ENCODE assay signal across 8 cellular contexts in the genomic region with DNA sequence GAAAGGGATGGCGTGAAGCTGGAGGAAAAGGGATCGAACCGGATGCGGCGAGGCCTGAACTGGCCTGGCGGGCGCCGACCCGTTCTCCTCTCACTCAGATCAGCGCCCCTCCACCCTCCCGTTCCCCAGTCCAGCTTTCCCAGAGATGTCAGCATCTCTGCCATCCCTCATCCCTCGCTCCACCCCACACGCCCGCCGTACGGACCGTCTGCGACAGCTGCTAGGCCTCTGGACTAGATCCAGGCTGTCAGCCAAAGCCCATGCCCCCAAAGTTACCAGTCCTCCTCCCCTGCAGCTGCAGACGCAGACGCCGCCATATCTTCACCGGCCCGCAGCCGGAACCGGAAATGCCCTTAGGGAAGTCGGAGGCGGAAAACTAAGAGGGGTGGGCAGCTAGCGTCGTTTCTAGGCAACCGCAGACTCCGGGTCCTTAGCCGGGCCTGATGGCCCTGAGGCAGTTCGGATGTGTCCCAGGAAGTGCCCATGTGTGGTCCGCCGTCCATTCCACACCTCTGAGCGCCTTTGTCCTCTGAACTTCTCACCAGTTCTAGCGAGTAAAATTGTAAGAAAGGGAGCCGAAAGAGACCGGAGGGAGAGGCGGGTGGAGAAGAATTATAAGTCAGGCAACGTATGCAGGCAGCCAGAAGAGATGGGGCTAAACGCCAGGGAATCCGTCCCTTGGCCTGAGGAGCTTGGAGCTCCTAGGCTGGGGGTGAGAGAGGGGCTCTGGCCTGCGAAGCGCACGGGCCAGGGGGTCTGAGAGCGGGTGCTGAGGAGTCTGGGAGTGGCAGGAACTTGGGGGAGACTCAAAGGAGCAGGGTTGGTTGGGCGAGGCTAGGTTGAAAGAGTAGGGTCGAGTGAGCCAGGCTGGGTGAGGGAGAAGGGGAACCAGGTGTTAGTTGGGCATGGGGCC. TPM values are rescaled to one million over a fixed set of nuclear protein-coding genes. Genes with fewer than 3 reads are reported as not detected.
DNase-seq lines count a peak whose midpoint lies in the region; ATAC-seq, FAIRE-seq and TF ChIP-seq lines count a peak whose summit lies in the region.

A gene with protein sequence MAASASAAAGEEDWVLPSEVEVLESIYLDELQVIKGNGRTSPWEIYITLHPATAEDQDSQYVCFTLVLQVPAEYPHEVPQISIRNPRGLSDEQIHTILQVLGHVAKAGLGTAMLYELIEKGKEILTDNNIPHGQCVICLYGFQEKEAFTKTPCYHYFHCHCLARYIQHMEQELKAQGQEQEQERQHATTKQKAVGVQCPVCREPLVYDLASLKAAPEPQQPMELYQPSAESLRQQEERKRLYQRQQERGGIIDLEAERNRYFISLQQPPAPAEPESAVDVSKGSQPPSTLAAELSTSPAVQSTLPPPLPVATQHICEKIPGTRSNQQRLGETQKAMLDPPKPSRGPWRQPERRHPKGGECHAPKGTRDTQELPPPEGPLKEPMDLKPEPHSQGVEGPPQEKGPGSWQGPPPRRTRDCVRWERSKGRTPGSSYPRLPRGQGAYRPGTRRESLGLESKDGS (minus strand): TSS at position 349 of the 913 bp plus-strand sequence. CDS start 32 bp downstream, at position 317.
A gene with protein sequence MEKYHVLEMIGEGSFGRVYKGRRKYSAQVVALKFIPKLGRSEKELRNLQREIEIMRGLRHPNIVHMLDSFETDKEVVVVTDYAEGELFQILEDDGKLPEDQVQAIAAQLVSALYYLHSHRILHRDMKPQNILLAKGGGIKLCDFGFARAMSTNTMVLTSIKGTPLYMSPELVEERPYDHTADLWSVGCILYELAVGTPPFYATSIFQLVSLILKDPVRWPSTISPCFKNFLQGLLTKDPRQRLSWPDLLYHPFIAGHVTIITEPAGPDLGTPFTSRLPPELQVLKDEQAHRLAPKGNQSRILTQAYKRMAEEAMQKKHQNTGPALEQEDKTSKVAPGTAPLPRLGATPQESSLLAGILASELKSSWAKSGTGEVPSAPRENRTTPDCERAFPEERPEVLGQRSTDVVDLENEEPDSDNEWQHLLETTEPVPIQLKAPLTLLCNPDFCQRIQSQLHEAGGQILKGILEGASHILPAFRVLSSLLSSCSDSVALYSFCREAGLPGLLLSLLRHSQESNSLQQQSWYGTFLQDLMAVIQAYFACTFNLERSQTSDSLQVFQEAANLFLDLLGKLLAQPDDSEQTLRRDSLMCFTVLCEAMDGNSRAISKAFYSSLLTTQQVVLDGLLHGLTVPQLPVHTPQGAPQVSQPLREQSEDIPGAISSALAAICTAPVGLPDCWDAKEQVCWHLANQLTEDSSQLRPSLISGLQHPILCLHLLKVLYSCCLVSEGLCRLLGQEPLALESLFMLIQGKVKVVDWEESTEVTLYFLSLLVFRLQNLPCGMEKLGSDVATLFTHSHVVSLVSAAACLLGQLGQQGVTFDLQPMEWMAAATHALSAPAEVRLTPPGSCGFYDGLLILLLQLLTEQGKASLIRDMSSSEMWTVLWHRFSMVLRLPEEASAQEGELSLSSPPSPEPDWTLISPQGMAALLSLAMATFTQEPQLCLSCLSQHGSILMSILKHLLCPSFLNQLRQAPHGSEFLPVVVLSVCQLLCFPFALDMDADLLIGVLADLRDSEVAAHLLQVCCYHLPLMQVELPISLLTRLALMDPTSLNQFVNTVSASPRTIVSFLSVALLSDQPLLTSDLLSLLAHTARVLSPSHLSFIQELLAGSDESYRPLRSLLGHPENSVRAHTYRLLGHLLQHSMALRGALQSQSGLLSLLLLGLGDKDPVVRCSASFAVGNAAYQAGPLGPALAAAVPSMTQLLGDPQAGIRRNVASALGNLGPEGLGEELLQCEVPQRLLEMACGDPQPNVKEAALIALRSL (N-terminal part only) (plus strand): TSS at position 433 of the 913 bp plus-strand sequence. CDS start 744 bp downstream, outside the sequence.

- H3K27ac ChIP-seq in C4-2B (peak within 1 kb of the TSS; percentile 74), HepG2 (ENCODE audit: extremely low read length, insufficient read depth, low read length) (peak within 1 kb of the TSS; percentile 63)

- peaks cover 18% of the 10 kb centered on the region for H3K4me1 ChIP-seq in HepG2 (ENCODE audit: insufficient read depth, low read length)

- peak; percentile 85 to 94 for TF ChIP-seq POLR2A in HepG2 (IDR thresholded peaks at IDR 0.05; ENCODE audit: insufficient read depth in 1 of 2, low read depth in 2 of 2, low read length in 2 of 2)

- peak within 1 kb of the TSS; percentile 67 for H2AFZ ChIP-seq in HepG2 (ENCODE audit: low read length)

- H3K9me3 ChIP-seq in HepG2 (ENCODE audit: low read length) = no peaks in the 10 kb centered on the region

- no peaks in the 10 kb centered on the region; a peak in 1 of 5 replicates for H3K27me3 ChIP-seq in HepG2 (ENCODE audit: control insufficient read depth in 1 of 2, insufficient read depth in 2 of 2, low read length in 2 of 2)

- H4K20me1 ChIP-seq in HepG2 (ENCODE audit: insufficient read depth, low read length) = no peaks in the 10 kb centered on the region

- TF ChIP-seq CTCF in C4-2B (conservative IDR thresholded peaks at IDR 0.05) (no peak), HepG2 (CRISPR knock-in tag; IDR thresholded peaks at IDR 0.05) (peak; percentile 26; the same call in 1 of the 2 replicates)

- peak within 1 kb of the TSS; percentile 78 for H3K9ac ChIP-seq in HepG2 (ENCODE audit: insufficient read depth, low read depth, low read length)

- peaks cover 9 to 24% of the 10 kb centered on the region in 2 experiments for H3K36me3 ChIP-seq in HepG2 (replicated peaks in 1 of 2; ENCODE audit: control insufficient read depth in 1 of 2, insufficient read depth in 2 of 2, low read length in 2 of 2)

- no peak for TF ChIP-seq EP300 in HepG2 (IDR thresholded peaks at IDR 0.05; ENCODE audit: low read depth in 2 of 2, low read length in 2 of 2)
- peak; percentile 53; the same call in 1 of the 2 replicates for TF ChIP-seq EP300 in HepG2 (CRISPR knock-in tag; IDR thresholded peaks at IDR 0.05; ENCODE audit: borderline replicate concordance)

- intact Hi-C loops in HepG2 (cut with micrococcal nuclease; ENCODE audit: unreplicated experiment) = loop anchor here (1.0 kb wide), 1 partner anchor 15 kb away; no protein-coding TSS in a partner anchor

- H3K4me2 ChIP-seq in HepG2 (ENCODE audit: low read depth, low read length) = peak within 1 kb of the TSS; percentile 92

- FAIRE-seq in HepG2 (lab: Jason Lieb, UNC) = peak; percentile 81

- DNase-seq in NCI-H748 treated with DMSO at 0.1 percent for 48 hours (lab: John Stamatoyannopoulos, UW) (peak; percentile 85), dermis blood vessel endothelial cell (peak; percentile 85), HepG2 (ENCODE audit: low spot score) (peak; percentile 91)
- peak; percentile 71 to 72 for DNase-seq in activated CD4-positive, alpha-beta T cell treated with anti-CD3 and anti-CD28 coated beads, Interleukin-2, amount 50 U/mL, for 4 hours
- peak; percentile 81 for DNase-seq in stimulated activated CD4-positive, alpha-beta T cell treated with anti-CD3 and anti-CD28 coated beads, Interleukin-4, amount 100 ng/mL, for 1 hour

- peaks cover 15% of the 10 kb centered on the region for H3K79me2 ChIP-seq in HepG2 (ENCODE audit: insufficient read depth, low read length)

- peak within 1 kb of the TSS; percentile 80 to 99 (median 98) for H3K4me3 ChIP-seq in HepG2 (replicated peaks in 1 of 3; ENCODE audit: insufficient read depth in 1 of 3, low read depth in 2 of 3, low read length in 3 of 3)

- BruUV-seq in HepG2 (replicated peaks; lab: Mats Ljungman, UMichigan) = TSS peak; percentile 87

- CTCF ChIA-PET in HepG2 (lab: Yijun Ruan, JAX; ENCODE audit: low intra/inter-chr PET ratio, low total read pairs) = no interaction called here

- WGBS in HepG2 (ENCODE audit: low lambda C conversion rate) = 2% methylated on average over 48 of the region's 49 CpGs

- POLR2A ChIA-PET in HepG2 (lab: Yijun Ruan, JAX) = interaction anchor here (0.6 to 7.3 kb wide), 13 partner anchors 8 to 379 kb away, joined by 3 to 130 read pairs (median 4); a partner anchor contains a TSS

- TF ChIP-seq RAD21 in HepG2 (CRISPR knock-in tag; IDR thresholded peaks at IDR 0.05) = peak; percentile 28; the same call in 1 of the 2 replicates

- in situ Hi-C loops in HepG2 (cut with HindIII; ENCODE audit: extremely low pct_ligation_motif_present, low pct_unique_long_range_greater_than_20kb) = no loop called here

- peak; percentile 99 for ATAC-seq in GM19351 (IDR thresholded peaks at IDR 0.05; ENCODE audit: unreplicated experiment)
- peak; percentile 94 for ATAC-seq in HG03520 (IDR thresholded peaks at IDR 0.05; ENCODE audit: unreplicated experiment)
- ATAC-seq in HepG2 = peak; percentile 98

RNA-seq across cellular contexts. Expression of the first gene that starts in this region (rescaled TPM):
- total RNA-seq in dermis blood vessel endothelial cell (21.1 and 35.7 TPM in 2 replicates), HepG2 (2016; rRNA removed; fragmentation: Illumina TruSeq; extraction: Trizol) (37.0 and 37.1 TPM in 2 replicates)
- total RNA-seq in HepG2 (2016; cell fraction: cytosol; rRNA removed; fragmentation: Illumina TruSeq; extraction: Trizol; ENCODE audit: low read depth) = 6.7 and 8.0 TPM in 2 replicates
- 32.3 and 35.9 TPM in 2 replicates for total RNA-seq in HepG2 (2016; cell fraction: insoluble cytoplasmic fraction; rRNA removed; fragmentation: Illumina TruSeq; extraction: Trizol)
- total RNA-seq in HepG2 (2016; cell fraction: membrane; rRNA removed; fragmentation: Illumina TruSeq; extraction: Trizol) = 10.0 and 11.2 TPM in 2 replicates
- 22.4 and 23.6 TPM in 2 replicates for total RNA-seq in HepG2 (2016; cell fraction: nucleus; rRNA removed; fragmentation: Illumina TruSeq; extraction: Trizol)
- 87.6 and 91.8 TPM in 2 replicates for polyA plus RNA-seq in HepG2 (2011; rRNA removed)
- polyA plus RNA-seq in HepG2 (2011; cell fraction: cytosol; rRNA removed) = 49.3 and 55.5 TPM in 2 replicates
- 62.2 and 70.6 TPM in 2 replicates for polyA plus RNA-seq in HepG2 (2011; cell fraction: nucleus; rRNA removed)
- polyA plus RNA-seq in HepG2 (2012) = 23.9 and 27.2 TPM in 2 replicates
- 5.0 and 6.7 TPM in 2 replicates for polyA plus RNA-seq in HepG2 (2016; cell fraction: cytosol; fragmentation: Illumina TruSeq; extraction: Trizol; ENCODE audit: low read depth)
- polyA plus RNA-seq in HepG2 (2016; cell fraction: insoluble cytoplasmic fraction; fragmentation: Illumina TruSeq; extraction: Trizol; ENCODE audit: low read depth) = 42.9 and 52.8 TPM in 2 replicates
- polyA plus RNA-seq in HepG2 (2016; cell fraction: membrane; fragmentation: Illumina TruSeq; extraction: Trizol; ENCODE audit: low read depth) = 6.5 and 10.4 TPM in 2 replicates
- 36.4 and 40.3 TPM in 2 replicates for polyA plus RNA-seq in HepG2 (2016; cell fraction: nucleus; fragmentation: Illumina TruSeq; extraction: Trizol; ENCODE audit: insufficient read depth, low read depth)
- polyA minus RNA-seq in HepG2 (2011; rRNA and poly(A)+ RNA removed; ENCODE audit: low replicate concordance) = 64.2 and 95.2 TPM in 2 replicates
- 23.7 and 30.0 TPM in 2 replicates for polyA minus RNA-seq in HepG2 (2011; cell fraction: cytosol; rRNA and poly(A)+ RNA removed)
- polyA minus RNA-seq in HepG2 (2011; cell fraction: nucleus; rRNA and poly(A)+ RNA removed) = 15.5 and 25.1 TPM in 2 replicates

RNA-seq across cellular contexts. Expression of the second gene that starts in this region (rescaled TPM):
- total RNA-seq in dermis blood vessel endothelial cell = 11.5 and 15.3 TPM in 2 replicates
- 17.6 and 45.9 TPM in 2 replicates for total RNA-seq in HepG2 (2016; rRNA removed; fragmentation: Illumina TruSeq; extraction: Trizol)
- total RNA-seq in HepG2 (2016; cell fraction: cytosol; rRNA removed; fragmentation: Illumina TruSeq; extraction: Trizol; ENCODE audit: low read depth) = 8.2 and 9.2 TPM in 2 replicates
- 14.3 and 47.5 TPM in 2 replicates for total RNA-seq in HepG2 (2016; cell fraction: insoluble cytoplasmic fraction; rRNA removed; fragmentation: Illumina TruSeq; extraction: Trizol)
- 5.9 and 7.0 TPM in 2 replicates for total RNA-seq in HepG2 (2016; cell fraction: membrane; rRNA removed; fragmentation: Illumina TruSeq; extraction: Trizol)
- total RNA-seq in HepG2 (2016; cell fraction: nucleus; rRNA removed; fragmentation: Illumina TruSeq; extraction: Trizol) = 69.9 and 80.6 TPM in 2 replicates
- polyA plus RNA-seq in HepG2 (2011; rRNA removed) = 83.5 and 102 TPM in 2 replicates
- 8.8 and 10.1 TPM in 2 replicates for polyA plus RNA-seq in HepG2 (2011; cell fraction: cytosol; rRNA removed)
- polyA plus RNA-seq in HepG2 (2011; cell fraction: nucleus; rRNA removed) = 954 and 1,192 TPM in 2 replicates
- 30.9 and 34.5 TPM in 2 replicates for polyA plus RNA-seq in HepG2 (2012)
- 1.4 and 1.7 TPM in 2 replicates for polyA plus RNA-seq in HepG2 (2016; cell fraction: cytosol; fragmentation: Illumina TruSeq; extraction: Trizol; ENCODE audit: low read depth)
- 12.2 and 14.0 TPM in 2 replicates for polyA plus RNA-seq in HepG2 (2016; cell fraction: insoluble cytoplasmic fraction; fragmentation: Illumina TruSeq; extraction: Trizol; ENCODE audit: low read depth)
- polyA plus RNA-seq in HepG2 (2016; cell fraction: membrane; fragmentation: Illumina TruSeq; extraction: Trizol; ENCODE audit: low read depth) = 3.6 and 5.1 TPM in 2 replicates
- 225 and 235 TPM in 2 replicates for polyA plus RNA-seq in HepG2 (2016; cell fraction: nucleus; fragmentation: Illumina TruSeq; extraction: Trizol; ENCODE audit: insufficient read depth, low read depth)
- 31.0 and 31.7 TPM in 2 replicates for polyA minus RNA-seq in HepG2 (2011; rRNA and poly(A)+ RNA removed; ENCODE audit: low replicate concordance)
- 2.2 and 3.7 TPM in 2 replicates for polyA minus RNA-seq in HepG2 (2011; cell fraction: cytosol; rRNA and poly(A)+ RNA removed)
- 93.5 and 94.1 TPM in 2 replicates for polyA minus RNA-seq in HepG2 (2011; cell fraction: nucleus; rRNA and poly(A)+ RNA removed)

Comparison
In these comparisons a context has a peak if more than half of its experiments do, and no peak if none do; other contexts are left out.
1. Peak in every context shown above with its lines: DNase-seq, ATAC-seq, H3K4me3 ChIP-seq and H3K27ac ChIP-seq.